Comparison of ENCODE assay signal across 11 cellular contexts in genomic region chr19:18254546-18255500, GRCh38. TPM values are rescaled to one million over a fixed set of nuclear protein-coding genes. Genes with fewer than 3 reads are reported as not detected.
DNase-seq lines count a peak whose midpoint lies in the region; ATAC-seq and TF ChIP-seq lines count a peak whose summit lies in the region.
"Had no signal": no experiment of that assay in that cellular context is flagged by ENCODE, and none has a peak within 500 bp of the region (broad histone marks: within the 10 kb centered on the region; RNA-seq: fewer than 3 reads in every experiment).

No MANE protein-coding gene starts in this region.

- peaks cover 6% of the 10 kb centered on the region for H3K4me1 Mint-ChIP-seq in central memory CD8-positive, alpha-beta T cell

- no peaks in the 10 kb centered on the region for H3K9me3 Mint-ChIP-seq in central memory CD8-positive, alpha-beta T cell

- H3K9me3 ChIP-seq in osteoblast (ENCODE audit: low read depth, low read length) (no peaks in the 10 kb centered on the region), aorta (ENCODE audit: control insufficient read depth, low read length) (no peaks in the 10 kb centered on the region), suprapubic skin (no peaks in the 10 kb centered on the region)

- peaks cover 44% of the 10 kb centered on the region for H3K27me3 Mint-ChIP-seq in central memory CD8-positive, alpha-beta T cell

- H3K36me3 ChIP-seq in osteoblast (ENCODE audit: insufficient read depth, low read length) (no peaks in the 10 kb centered on the region), aorta (ENCODE audit: control insufficient read depth in 1 of 2, insufficient read depth in 2 of 2, low read length in 1 of 2) (peaks cover 0 to 4% of the 10 kb centered on the region in 2 donors), suprapubic skin (peaks cover 12% of the 10 kb centered on the region)

- peaks cover 15% of the 10 kb centered on the region for H3K36me3 Mint-ChIP-seq in central memory CD8-positive, alpha-beta T cell (ENCODE audit: insufficient read depth)

- no peak for TF ChIP-seq EP300 in suprapubic skin (IDR thresholded peaks at IDR 0.05)

- peaks cover 7% of the 10 kb centered on the region for H3K27me3 ChIP-seq in osteoblast (ENCODE audit: insufficient read depth, low read length)
- H3K27me3 ChIP-seq in aorta (ENCODE audit: control insufficient read depth in 1 of 2, insufficient read depth in 2 of 2, low read length in 1 of 2) = no peaks in the 10 kb centered on the region
- no peaks in the 10 kb centered on the region for H3K27me3 ChIP-seq in suprapubic skin

- H3K4me3 ChIP-seq in osteoblast (ENCODE audit: insufficient read depth, low read length) (no peak overlapping the region), aorta (ENCODE audit: low read length in 2 of 2) (no peak overlapping the region), suprapubic skin (no peak overlapping the region)

- H3K79me2 ChIP-seq in osteoblast (ENCODE audit: insufficient read depth, low read length) = no peaks in the 10 kb centered on the region

- H3K4me1 ChIP-seq in osteoblast (ENCODE audit: insufficient read depth, low read length) (peaks cover 7% of the 10 kb centered on the region), aorta (ENCODE audit: control insufficient read depth in 1 of 2, insufficient read depth in 2 of 2, low read length in 2 of 2) (no peaks in the 10 kb centered on the region), suprapubic skin (peaks cover 18% of the 10 kb centered on the region)

- no peak overlapping the region for H3K27ac ChIP-seq in osteoblast (ENCODE audit: low read depth, low read length)
- H3K27ac ChIP-seq in aorta (ENCODE audit: low read depth in 1 of 2, low read length in 2 of 2) = no peak overlapping the region
- no peak overlapping the region for H3K27ac ChIP-seq in suprapubic skin

- no peak overlapping the region for H3K27ac Mint-ChIP-seq in central memory CD8-positive, alpha-beta T cell (ENCODE audit: low read depth)

- ATAC-seq in central memory CD8-positive, alpha-beta T cell (replicated peaks; ENCODE audit: extremely low read depth, poor library complexity, severe bottlenecking) = peak; percentile 8
- no peak for ATAC-seq in aorta (ENCODE audit: low FRiP score)

- DNase-seq in NCI-H146 treated with DMSO at 0.1 percent for 48 hours (lab: John Stamatoyannopoulos, UW; ENCODE audit: unreplicated experiment) = peak; percentile 49
- DNase-seq in central memory CD8-positive, alpha-beta T cell (ENCODE audit: low spot score in 2 of 2) = no peak
- DNase-seq in osteoblast (ENCODE audit: insufficient read length, low spot score, missing footprints) = peak; percentile 72
- no peak for DNase-seq in aorta
- no peak for DNase-seq in suprapubic skin (ENCODE audit: low spot score in 2 of 2)
- no peak for DNase-seq in mucosa of gallbladder (ENCODE audit: low spot score)
- no peak for DNase-seq in activated CD4-positive, alpha-beta T cell treated with anti-CD3 and anti-CD28 coated beads, Interleukin-2, amount 50 U/mL, for 4 hours
- DNase-seq: activated effector memory CD4-positive, alpha-beta T cell treated with anti-CD3 and anti-CD28 coated beads, Interleukin-2, amount 50 U/mL, for 16 hours; mesendoderm; NCI-H1930 had no signal

- H2AFZ ChIP-seq in osteoblast (ENCODE audit: low read length) = no peak overlapping the region

- H4K20me1 ChIP-seq in osteoblast (ENCODE audit: insufficient read depth, low read length) = peaks cover 7% of the 10 kb centered on the region

- no peak overlapping the region for H3K4me3 Mint-ChIP-seq in central memory CD8-positive, alpha-beta T cell

- intact Hi-C loops in aorta (cut with DNase I) = loop anchor here (5.0 to 10.0 kb wide), 3 partner anchors 48 to 160 kb away; partner anchors contain the start of genes MPV17L2 (in 2 of the 2) and SSBP4 (in 1 of the 2)

- WGBS in aorta, 2 donors = 15 to 16% methylated on average over 23 of the region's 23 CpGs
- 36% methylated on average over 5 of the region's 23 CpGs for WGBS in suprapubic skin

- TF ChIP-seq POLR2A in suprapubic skin (IDR thresholded peaks at IDR 0.05) = no peak

- H3K4me2 ChIP-seq in osteoblast (ENCODE audit: insufficient read depth, low read length) = no peak overlapping the region

- TF ChIP-seq CTCF in GM12872 (IDR thresholded peaks at IDR 0.05; ENCODE audit: insufficient read depth, low read depth, low read length) = peak; percentile 25; the same call in 1 of the 3 replicates
- TF ChIP-seq CTCF in osteoblast (IDR thresholded peaks at IDR 0.05; ENCODE audit: extremely low read depth, low read depth, low read length) = no peak
- peak in 1 of 2 donors; percentile 18 for TF ChIP-seq CTCF in suprapubic skin (IDR thresholded peaks at IDR 0.05)

RNA-seq across cellular contexts. Expression of gene IQCN, which starts 19.4 kb away (rescaled TPM):
- total RNA-seq in osteoblast = 2.5 and 3.5 TPM in 2 replicates
- 10 to 100 TPM in 1 of 2 donors, 1 to 10 TPM in 1; 8.1 to 12.2 TPM for total RNA-seq in aorta
- polyA plus RNA-seq in aorta = 10 to 100 TPM in 1 of 2 donors, 1 to 10 TPM in 1; 4.5 to 20.7 TPM
- 10 to 100 TPM in 3 of 4 donors, 1 to 10 TPM in 1; 8.1 to 27.6 (median 13.6) TPM for total RNA-seq in suprapubic skin
- total RNA-seq in mucosa of gallbladder = 2.9 TPM

RNA-seq across cellular contexts. Expression of gene JUND, which starts 26.6 kb away (rescaled TPM):
- total RNA-seq in osteoblast (170 and 172 TPM in 2 replicates), aorta (100 to 1,000 TPM; 214 to 492 TPM), suprapubic skin (100 to 1,000 TPM; 330 to 579 (median 396) TPM), mucosa of gallbladder (303 TPM)
- polyA plus RNA-seq in aorta = 100 to 1,000 TPM in 1 of 2 donors, 10 to 100 TPM in 1; 62.6 to 161 TPM

RNA-seq across cellular contexts. Expression of gene PDE4C, which starts 28.6 kb away (rescaled TPM):
- total RNA-seq in osteoblast (under 0.01 TPM in 1 of 2 replicates, not detected in the other), aorta (1 to 10 TPM; 1.7 to 2.3 TPM), suprapubic skin (1 to 10 TPM in 1 of 4 donors, under 1 TPM in 1, not detected in 2; 0.47 to 2.0 TPM), mucosa of gallbladder (2.1 TPM)
- polyA plus RNA-seq in aorta = under 1 TPM; 0.03 to 0.25 TPM

RNA-seq across cellular contexts. Expression of gene RAB3A, which starts 51.0 kb away (rescaled TPM):
- total RNA-seq in osteoblast (0.72 and 1.8 TPM in 2 replicates), aorta (1 to 10 TPM; 3.4 to 3.8 TPM), suprapubic skin (1 to 10 TPM; 1.9 to 5.3 (median 1.9) TPM), mucosa of gallbladder (5.5 TPM)
- polyA plus RNA-seq in aorta = 1 to 10 TPM; 2.1 to 2.6 TPM

Comparison
In these comparisons a context has a peak if more than half of its experiments do, and no peak if none do; other contexts are left out.
1. DNase-seq: peak in NCI-H146 treated with DMSO at 0.1 percent for 48 hours (single experiment) and osteoblast (single experiment); none in central memory CD8-positive, alpha-beta T cell (0 of 2), aorta (0 of 2), suprapubic skin (0 of 2), mucosa of gallbladder (single experiment) and activated CD4-positive, alpha-beta T cell treated with anti-CD3 and anti-CD28 coated beads, Interleukin-2, amount 50 U/mL, for 4 hours (0 of 2).